24 cellular contexts compared by ENCODE assay signal in genomic region chr10:63822496-63822895, GRCh38.
"Had no signal": no experiment of that assay in that cellular context is flagged by ENCODE, and none has a peak within 500 bp of the region (broad histone marks: within the 10 kb centered on the region; RNA-seq: fewer than 3 reads in every experiment).

No MANE protein-coding gene starts in this region.

- ATAC-seq: left cardiac atrium; left lung; lower lobe of right lung; naive thymus-derived CD8-positive, alpha-beta T cell; pancreas; right cardiac atrium; sciatic nerve; stimulated activated naive B cell treated with anti-CD40 and anti-IgM and Interleukin-4, amounts not matched to agents 10 μg/mL and 1 μg/mL and 100 μg/mL, for 72 hours; stimulated activated naive CD8-positive, alpha-beta T cell treated with anti-CD3 and anti-CD28 coated beads, Interleukin-15, Interleukin-2, amounts not matched to agents 100 U/mL and 50 U/mL, for 24 hours had no signal

- DNase-seq: kidney glomerular epithelial cell; left cardiac atrium; left lung; lower lobe of right lung; mammary epithelial cell; mesenchymal stem cell; naive thymus-derived CD8-positive, alpha-beta T cell; nucleus accumbens; pancreas; posterior cingulate gyrus; retina; right cardiac atrium; stimulated activated CD4-positive, alpha-beta T cell treated with anti-CD3 and anti-CD28 coated beads, Interleukin-12 subunit alpha, Interleukin-12 subunit beta, amount 100 ng/mL, for 4 hours; stimulated activated CD4-positive, alpha-beta T cell treated with anti-CD3 and anti-CD28 coated beads, Interleukin-15, amount 100 ng/mL, for 24 hours; stimulated activated CD4-positive, alpha-beta T cell treated with anti-CD3 and anti-CD28 coated beads, Interleukin-2, amount 100 ng/mL, for 24 hours; stimulated activated CD4-positive, alpha-beta T cell treated with anti-CD3 and anti-CD28 coated beads, Interleukin-4, amount 100 ng/mL, for 1 hour; stimulated activated naive B cell treated with anti-CD40 and anti-IgM and Interleukin-4, amounts not matched to agents 10 μg/mL and 1 μg/mL and 100 μg/mL, for 72 hours; stimulated activated naive CD8-positive, alpha-beta T cell treated with anti-CD3 and anti-CD28 coated beads, Interleukin-15, Interleukin-2, amounts not matched to agents 100 U/mL and 50 U/mL, for 24 hours; stomach; testis; thyroid gland; transverse colon; upper lobe of left lung had no signal
